In genomic region chr5:178626484-178627258, GRCh38 we compare ENCODE assay signal across 8 cellular contexts. TPM values are rescaled to one million over a fixed set of nuclear protein-coding genes. Genes with fewer than 3 reads are reported as not detected.
A peak's percentile ranks its signal among the peaks of the same experiment; 100 is the strongest.
DNase-seq lines count a peak whose midpoint lies in the region; ATAC-seq and TF ChIP-seq lines count a peak whose summit lies in the region.

Gene CLK4, minus strand, starts transcription at chr5:178627050. Its CDS starts 3,634 bp downstream, at chr5:178623416.

- H3K9me3 ChIP-seq in PC-3 (ENCODE audit: low read length) (no peaks in the 10 kb centered on the region), mucosa of rectum (ENCODE audit: control insufficient read depth in 2 of 2, low read length in 2 of 2) (no peaks in the 10 kb centered on the region)

- H3K36me3 ChIP-seq in PC-3 (ENCODE audit: low read depth, low read length) (peaks cover 15% of the 10 kb centered on the region), mucosa of rectum (ENCODE audit: control insufficient read depth in 2 of 2, insufficient read depth in 2 of 2, low read length in 2 of 2) (peaks cover 11 to 16% of the 10 kb centered on the region in 2 donors)

- H4K20me1 ChIP-seq in PC-3 (ENCODE audit: low read length) = peaks cover 13% of the 10 kb centered on the region; the same call in 1 of the 2 replicates

- H3K4me1 Mint-ChIP-seq in IgD-negative memory B cell = peaks cover 26 to 39% (median 32%) of the 10 kb centered on the region in 3 donors

- H3F3A ChIP-seq in PC-3 (ENCODE audit: low read length, unreplicated experiment) = no peaks in the 10 kb centered on the region

- H3K27me3 ChIP-seq in PC-3 (ENCODE audit: low read length) (no peaks in the 10 kb centered on the region), mucosa of rectum (ENCODE audit: control insufficient read depth in 2 of 2, insufficient read depth in 2 of 2, low read length in 2 of 2) (no peaks in the 10 kb centered on the region)

- POLR2A ChIA-PET in PC-3 (lab: Charles Lee; ENCODE audit: unreplicated experiment) = no interaction called here

- peaks cover 40% of the 10 kb centered on the region for H3K4me1 ChIP-seq in PC-3 (ENCODE audit: insufficient read depth, low read length)
- peaks cover 15 to 19% of the 10 kb centered on the region in 2 donors for H3K4me1 ChIP-seq in mucosa of rectum (ENCODE audit: control insufficient read depth in 2 of 2, insufficient read depth in 2 of 2, low read length in 2 of 2)

- H3K27ac ChIP-seq in PC-3 (ENCODE audit: low read length) (peak within 1 kb of the TSS; percentile 79), mucosa of rectum (ENCODE audit: low read depth in 2 of 2, low read length in 2 of 2) (peak within 1 kb of the TSS; percentile 95 to 97)

- H3K9me2 ChIP-seq in PC-3 (replicated peaks; ENCODE audit: low read length) = no peaks in the 10 kb centered on the region

- TF ChIP-seq CTCF in PC-3 (conservative IDR thresholded peaks at IDR 0.05; ENCODE audit: low read depth, low read length) (no peak), epithelial cell of proximal tubule (conservative IDR thresholded peaks at IDR 0.05; ENCODE audit: low read depth, low read length) (no peak)

- peak; percentile 86 for DNase-seq in DMS114 treated with DMSO at 0.1 percent for 48 hours (lab: John Stamatoyannopoulos, UW; ENCODE audit: unreplicated experiment)
- peak; percentile 95 for DNase-seq in PC-3
- peak; percentile 96 for DNase-seq in activated T-cell treated with anti-CD3 and anti-CD28 coated beads for 48 hours (ENCODE audit: low read depth)
- DNase-seq in epithelial cell of proximal tubule (ENCODE audit: low read depth) = peak; percentile 64
- peak; percentile 92 to 93 for DNase-seq in stimulated activated CD8-positive, alpha-beta memory T cell treated with anti-CD3 and anti-CD28 coated beads, Interleukin-4, amount 100 ng/mL, for 4 hours (ENCODE audit: low read depth in 2 of 2, low spot score in 1 of 2)

- peaks cover 51% of the 10 kb centered on the region for H3K79me2 ChIP-seq in PC-3 (ENCODE audit: low read length)

- no peaks in the 10 kb centered on the region for H3K9me3 Mint-ChIP-seq in IgD-negative memory B cell

- H3K9ac ChIP-seq in PC-3 (ENCODE audit: low read length) (peak within 1 kb of the TSS; percentile 99), mucosa of rectum (ENCODE audit: low read depth in 1 of 2, low read length in 2 of 2) (peak within 1 kb of the TSS; percentile 97)

- peak; percentile 78 for ATAC-seq in GM21576 (IDR thresholded peaks at IDR 0.05; ENCODE audit: unreplicated experiment)
- ATAC-seq in PC-3 = peak; percentile 61

- H3K27ac Mint-ChIP-seq in IgD-negative memory B cell = peak within 1 kb of the TSS; percentile 95 to 100 (median 100)

- H3K27me3 Mint-ChIP-seq in IgD-negative memory B cell = no peaks in the 10 kb centered on the region

- peaks cover 5% of the 10 kb centered on the region for H3K36me3 Mint-ChIP-seq in IgD-negative memory B cell

- peak within 1 kb of the TSS; percentile 82 for H2AFZ ChIP-seq in PC-3 (ENCODE audit: low read length)

- CTCF ChIA-PET in PC-3 (lab: Charles Lee) = no interaction called here

- intact Hi-C loops in PC-3 (cut with micrococcal nuclease) = loop anchor here (2.0 to 10.0 kb wide), 2 partner anchors 208 to 394 kb away; partner anchors contain the start of gene PHYKPL

- H3K4me3 ChIP-seq in PC-3 (ENCODE audit: low read length) (peak within 1 kb of the TSS; percentile 87), epithelial cell of proximal tubule (ENCODE audit: low read depth, low read length) (peak within 1 kb of the TSS; percentile 77), mucosa of rectum (ENCODE audit: low read length in 2 of 2) (peak within 1 kb of the TSS; percentile 78 to 88)

- peak within 1 kb of the TSS; percentile 98 to 100 (median 99) for H3K4me3 Mint-ChIP-seq in IgD-negative memory B cell

- BruUV-seq in PC-3 (replicated peaks; lab: Mats Ljungman, UMichigan) = TSS peak; percentile 57

- peak within 1 kb of the TSS; percentile 91 for H3K4me2 ChIP-seq in PC-3 (ENCODE audit: low read length)

RNA-seq across cellular contexts. Expression of gene CLK4, which starts in this region (rescaled TPM):
- 31.1 TPM for polyA plus RNA-seq in IgD-negative memory B cell
- total RNA-seq in PC-3 (2014; rRNA removed) (11.3 and 23.8 TPM in 2 replicates), epithelial cell of proximal tubule (4.3 and 5.1 TPM in 2 replicates)

Comparison
In these comparisons a context has a peak if more than half of its experiments do, and no peak if none do; other contexts are left out.
1. Peak in every context shown above with its lines: DNase-seq, ATAC-seq, H3K4me3 ChIP-seq and H3K27ac ChIP-seq.